20 cellular contexts compared by ENCODE assay signal in the genomic region with DNA sequence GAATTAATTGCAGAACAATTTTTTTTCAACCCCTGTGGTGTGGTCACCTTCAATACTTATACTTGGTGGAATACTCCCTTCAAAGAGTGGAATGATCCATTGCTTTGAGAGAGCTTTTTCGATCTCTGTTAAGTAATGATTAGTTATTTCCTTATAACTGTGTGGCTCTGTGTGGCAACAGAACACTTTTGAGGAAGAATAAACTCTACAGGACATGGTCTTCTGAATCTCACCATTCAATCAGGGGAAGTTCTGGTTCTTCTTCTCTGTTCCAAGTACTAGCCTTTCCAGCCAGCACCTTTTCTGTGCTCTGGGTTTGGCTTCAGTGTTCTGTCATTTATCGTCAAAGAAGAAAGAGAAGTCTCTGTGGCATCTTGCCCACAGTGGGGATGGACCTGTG.
"Had no signal": no experiment of that assay in that cellular context is flagged by ENCODE, and none has a peak within 500 bp of the region (broad histone marks: within the 10 kb centered on the region; RNA-seq: fewer than 3 reads in every experiment).

No MANE protein-coding gene starts in this region.

- DNase-seq: activated CD4-positive, alpha-beta T cell treated with anti-CD3 and anti-CD28 coated beads, Interleukin-2, amount 50 U/mL, for 4 hours; activated effector memory CD4-positive, alpha-beta T cell treated with anti-CD3 and anti-CD28 coated beads, Interleukin-2, amount 50 U/mL, for 16 hours; activated T-cell treated with anti-CD3 and anti-CD28 coated beads, Interleukin-2, amount 50 U/mL, for 72 hours; adrenal gland; gastrocnemius medialis; heart left ventricle; nephron progenitor cell; occipital lobe; stomach; testis; upper lobe of left lung; WERI-Rb-1 had no signal

- H3K27me3 ChIP-seq: adrenal gland, breast epithelium, gastrocnemius medialis, heart left ventricle, right atrium auricular region, stomach, testis, upper lobe of left lung had no signal

- H3K36me3 Mint-ChIP-seq: activated naive CD4-positive, alpha-beta T cell treated with anti-CD3 and anti-CD28 coated beads, Interleukin-2, amount 50 U/mL, for 72 hours had no signal

- H3K4me3 Mint-ChIP-seq: activated T-cell treated with anti-CD3 and anti-CD28 coated beads, Interleukin-2, amount 50 U/mL, for 72 hours; nephron progenitor cell had no signal

- H3K36me3 ChIP-seq: adrenal gland, breast epithelium, gastrocnemius medialis, heart left ventricle, prostate gland, right atrium auricular region, stomach, upper lobe of left lung, WERI-Rb-1 had no signal

- ATAC-seq: activated naive CD4-positive, alpha-beta T cell treated with anti-CD3 and anti-CD28 coated beads, Interleukin-2, amount 50 U/mL, for 72 hours; activated T-cell treated with anti-CD3 and anti-CD28 coated beads, Interleukin-2, amount 50 U/mL, for 72 hours; gastrocnemius medialis; heart left ventricle had no signal

- FAIRE-seq: astrocyte, endometrium had no signal

- H3K4me1 ChIP-seq: breast epithelium, gastrocnemius medialis, prostate gland, right atrium auricular region had no signal

- H3K4me3 ChIP-seq: adrenal gland, breast epithelium, coronary artery, gastrocnemius medialis, heart left ventricle, prostate gland, right atrium auricular region, skin epidermis, stomach, testis, upper lobe of left lung had no signal

- H3K9me3 ChIP-seq: adrenal gland, breast epithelium, gastrocnemius medialis, heart left ventricle, prostate gland, right atrium auricular region, stomach, testis, upper lobe of left lung had no signal

- H3K27ac Mint-ChIP-seq: activated naive CD4-positive, alpha-beta T cell treated with anti-CD3 and anti-CD28 coated beads, Interleukin-2, amount 50 U/mL, for 72 hours; activated T-cell treated with anti-CD3 and anti-CD28 coated beads, Interleukin-2, amount 50 U/mL, for 72 hours had no signal

- H3K27ac ChIP-seq: adrenal gland, breast epithelium, coronary artery, gastrocnemius medialis, heart left ventricle, prostate gland, right atrium auricular region, skin epidermis, stomach, testis, upper lobe of left lung, WERI-Rb-1 had no signal
